ENCODE assay signal across 22 cellular contexts in the genomic region with DNA sequence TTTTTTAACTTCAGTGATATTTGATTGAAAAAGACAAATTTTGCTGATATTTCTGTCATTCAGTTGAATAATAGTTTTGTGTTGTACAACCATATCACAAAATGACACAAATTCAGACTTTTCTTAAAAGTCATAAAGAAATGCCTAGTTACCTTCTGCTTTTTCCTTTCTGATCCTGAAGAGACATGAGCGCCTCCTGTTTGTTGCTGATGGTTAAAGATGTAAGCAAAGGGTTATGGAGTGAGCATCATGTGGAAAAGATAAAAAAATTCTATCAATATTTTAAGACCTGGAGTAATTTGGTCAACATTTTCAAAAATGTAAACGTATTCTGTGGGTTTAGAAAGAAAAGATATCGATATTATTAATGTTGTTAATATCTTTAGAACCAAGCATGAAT.
"Had no signal": no experiment of that assay in that cellular context is flagged by ENCODE, and none has a peak within 500 bp of the region (broad histone marks: within the 10 kb centered on the region; RNA-seq: fewer than 3 reads in every experiment).

No MANE protein-coding gene starts in this region.

- H3K4me3 ChIP-seq: breast epithelium, dorsolateral prefrontal cortex, esophagus squamous epithelium, gastrocnemius medialis, left ventricle myocardium inferior, sigmoid colon, upper lobe of left lung had no signal

- H3K4me3 Mint-ChIP-seq: activated naive CD8-positive, alpha-beta T cell; central memory CD8-positive, alpha-beta T cell; effector memory CD8-positive, alpha-beta T cell; mesothelial cell of epicardium; naive thymus-derived CD8-positive, alpha-beta T cell had no signal

- H3K36me3 Mint-ChIP-seq: activated naive CD8-positive, alpha-beta T cell; mesothelial cell of epicardium; naive thymus-derived CD8-positive, alpha-beta T cell had no signal

- H3K36me3 ChIP-seq: breast epithelium, esophagus squamous epithelium, gastrocnemius medialis, left ventricle myocardium inferior, sigmoid colon, upper lobe of left lung had no signal

- H3K27ac ChIP-seq: breast epithelium, dorsolateral prefrontal cortex, esophagus squamous epithelium, gastrocnemius medialis, left ventricle myocardium inferior, sigmoid colon, upper lobe of left lung, VCaP had no signal

- H3K27me3 ChIP-seq: breast epithelium, dorsolateral prefrontal cortex, esophagus squamous epithelium, gastrocnemius medialis, sigmoid colon, upper lobe of left lung had no signal

- ATAC-seq: effector memory CD8-positive, alpha-beta T cell; gastrocnemius medialis; naive thymus-derived CD8-positive, alpha-beta T cell; stimulated activated naive CD8-positive, alpha-beta T cell treated with anti-CD3 and anti-CD28 coated beads, Interleukin-15, Interleukin-2, amounts not matched to agents 100 U/mL and 50 U/mL, for 24 hours had no signal

- H3K27ac Mint-ChIP-seq: activated naive CD8-positive, alpha-beta T cell; effector memory CD8-positive, alpha-beta T cell; mesothelial cell of epicardium; naive thymus-derived CD8-positive, alpha-beta T cell; progenitor cell of endocrine pancreas had no signal

- H3K27me3 Mint-ChIP-seq: central memory CD8-positive, alpha-beta T cell; effector memory CD8-positive, alpha-beta T cell had no signal

- DNase-seq: activated CD4-positive, alpha-beta T cell treated with anti-CD3 and anti-CD28 coated beads for 1 hour; activated CD4-positive, alpha-beta T cell treated with anti-CD3 and anti-CD28 coated beads, Interleukin-2, amount 50 U/mL, for 1 hour; activated gamma-delta T cell treated with Interleukin-2 at 50 U/mL for 16 hours; activated T-cell treated with anti-CD3 and anti-CD28 coated beads, Interleukin-2, amount 50 U/mL, for 1 hour; dorsolateral prefrontal cortex; effector memory CD8-positive, alpha-beta T cell; esophagus squamous epithelium; gastrocnemius medialis; hippocampal formation; left ventricle myocardium inferior; naive thymus-derived CD8-positive, alpha-beta T cell; retina; sigmoid colon; stimulated activated CD4-positive, alpha-beta T cell treated with anti-CD3 and anti-CD28 coated beads, Interleukin-2, amount 100 ng/mL, for 48 hours; stimulated activated naive CD8-positive, alpha-beta T cell treated with anti-CD3 and anti-CD28 coated beads, Interleukin-15, Interleukin-2, amounts not matched to agents 100 U/mL and 50 U/mL, for 24 hours; upper lobe of left lung had no signal

- H3K4me1 Mint-ChIP-seq: central memory CD8-positive, alpha-beta T cell; naive thymus-derived CD8-positive, alpha-beta T cell had no signal

- H3K9me3 ChIP-seq: breast epithelium, esophagus squamous epithelium, gastrocnemius medialis, left ventricle myocardium inferior, sigmoid colon, upper lobe of left lung had no signal

- H3K4me1 ChIP-seq: breast epithelium, esophagus squamous epithelium, gastrocnemius medialis, left ventricle myocardium inferior, upper lobe of left lung had no signal
